ENCODE assay signal across 24 cellular contexts in genomic region chr5:53890490-53890889, GRCh38.
DNase-seq lines count a peak whose midpoint lies in the region; ATAC-seq, FAIRE-seq and TF ChIP-seq lines count a peak whose summit lies in the region.
"Had no signal": no experiment of that assay in that cellular context is flagged by ENCODE, and none has a peak within 500 bp of the region (broad histone marks: within the 10 kb centered on the region; RNA-seq: fewer than 3 reads in every experiment).

No MANE protein-coding gene starts in this region.

- H3K4me1 Mint-ChIP-seq in HFFc6 (ENCODE audit: low read depth) = peaks cover 4% of the 10 kb centered on the region; the same call in 1 of the 2 replicates

- no peak overlapping the region for H3K4me3 ChIP-seq in heart left ventricle
- no peak overlapping the region for H3K4me3 ChIP-seq in right atrium auricular region
- H3K4me3 ChIP-seq in fibroblast of lung (replicated peaks in 1 of 4; ENCODE audit: control extremely low read depth in 1 of 4, insufficient read depth in 1 of 4, low read depth in 3 of 4, low read length in 4 of 4) = no peak overlapping the region
- H3K4me3 ChIP-seq in prostate gland = no peak overlapping the region
- H3K4me3 ChIP-seq in pancreas = no peak overlapping the region
- H3K4me3 ChIP-seq: PC-9 had no signal

- H3K4me1 ChIP-seq in heart left ventricle = peaks cover 0 to 10% (median 0%) of the 10 kb centered on the region in 12 donors
- H3K4me1 ChIP-seq in right atrium auricular region = peaks cover 0 to 4% of the 10 kb centered on the region in 2 donors
- H3K4me1 ChIP-seq in fibroblast of lung (ENCODE audit: control insufficient read depth, extremely low read depth, insufficient read depth, low read length) = peaks cover 6% of the 10 kb centered on the region
- H3K4me1 ChIP-seq in prostate gland (replicated peaks) = no peaks in the 10 kb centered on the region
- no peaks in the 10 kb centered on the region for H3K4me1 ChIP-seq in pancreas
- H3K4me1 ChIP-seq: BE2C had no signal

- no peaks in the 10 kb centered on the region for H3K36me3 Mint-ChIP-seq in HFFc6 (ENCODE audit: low read depth)

- H4K20me1 ChIP-seq in fibroblast of lung (ENCODE audit: control insufficient read depth, extremely low read depth, insufficient read depth, low read length) = no peaks in the 10 kb centered on the region

- no peak for TF ChIP-seq CTCF in heart left ventricle (IDR thresholded peaks at IDR 0.05)
- no peak for TF ChIP-seq CTCF in right atrium auricular region (IDR thresholded peaks at IDR 0.05)
- TF ChIP-seq CTCF in fibroblast of lung (conservative IDR thresholded peaks at IDR 0.05 in 1 of 2, IDR thresholded peaks at IDR 0.05 in 1 of 2; ENCODE audit: low read depth in 1 of 2, low read length in 2 of 2) = no peak
- TF ChIP-seq CTCF in prostate gland (IDR thresholded peaks at IDR 0.05) = no peak
- TF ChIP-seq CTCF in HFFc6 (IDR thresholded peaks at IDR 0.05) = no peak
- no peak for TF ChIP-seq CTCF in pancreas (IDR thresholded peaks at IDR 0.05)

- peak overlapping the region; percentile 48 for H2AFZ ChIP-seq in fibroblast of lung (ENCODE audit: low read length)
- H2AFZ ChIP-seq: PC-9 had no signal

- no peak overlapping the region for H3K9ac ChIP-seq in fibroblast of lung (ENCODE audit: insufficient read depth, low read length)
- H3K9ac ChIP-seq: KMS-11 had no signal

- H3K27me3 ChIP-seq in heart left ventricle (no peaks in the 10 kb centered on the region), right atrium auricular region (no peaks in the 10 kb centered on the region), fibroblast of lung (ENCODE audit: control insufficient read depth, insufficient read depth, low read length) (no peaks in the 10 kb centered on the region), prostate gland (replicated peaks; ENCODE audit: insufficient read depth) (no peaks in the 10 kb centered on the region), pancreas (no peaks in the 10 kb centered on the region)
- H3K27me3 ChIP-seq: BE2C had no signal

- ATAC-seq in heart left ventricle (peak; percentile 21 to 77 (median 75)), pancreas (no peak)
- ATAC-seq: HCT116, SK-N-SH treated with all-trans-retinoic acid at 6 μM for 48 hours had no signal

- 52 to 63% (median 58%) methylated on average over 7 of the region's 7 CpGs for whole genome bisulfite sequencing in heart left ventricle, 4 donors
- 82% methylated on average over 7 of the region's 7 CpGs for WGBS in prostate gland
- WGBS in pancreas, 2 donors = 89 to 90% methylated on average over 7 of the region's 7 CpGs

- no peaks in the 10 kb centered on the region for H3K9me3 Mint-ChIP-seq in HFFc6

- DNase-seq in heart left ventricle (peak in 2 of 5 donors; percentile 42 to 48), right atrium auricular region (ENCODE audit: low spot score) (no peak), fibroblast of lung (ENCODE audit: low read depth in 2 of 2) (no peak), prostate gland (ENCODE audit: low spot score) (no peak), DMS53 treated with DMSO at 0.1 percent for 48 hours (lab: John Stamatoyannopoulos, UW; ENCODE audit: unreplicated experiment) (no peak), HFFc6 (no peak), pancreas (no peak)
- DNase-seq: BE2C, DMS53, EL, GF-D8, NCI-H1105, NCI-H146, NCI-H2081, NCI-H69, PC-9, RPMI8226, SIG-M5 had no signal

- H3K9me3 ChIP-seq in heart left ventricle (no peaks in the 10 kb centered on the region), right atrium auricular region (no peaks in the 10 kb centered on the region), fibroblast of lung (ENCODE audit: control insufficient read depth, insufficient read depth, low read depth, low read length) (no peaks in the 10 kb centered on the region), prostate gland (no peaks in the 10 kb centered on the region), pancreas (no peaks in the 10 kb centered on the region)
- H3K9me3 ChIP-seq: BE2C had no signal

- no peak overlapping the region for H3K4me2 ChIP-seq in fibroblast of lung (ENCODE audit: extremely low read depth, insufficient read depth, low read length)
- H3K4me2 ChIP-seq: KMS-11, PC-9 had no signal

- FAIRE-seq in pancreas (lab: Jason Lieb, UNC) = no peak
- FAIRE-seq: D721Med, H1, HTR-8/SVneo had no signal

- H3K36me3 ChIP-seq in heart left ventricle (peaks cover 0 to 12% (median 5%) of the 10 kb centered on the region in 9 donors), right atrium auricular region (no peaks in the 10 kb centered on the region), fibroblast of lung (ENCODE audit: control insufficient read depth, insufficient read depth, low read length) (no peaks in the 10 kb centered on the region), prostate gland (no peaks in the 10 kb centered on the region), pancreas (peaks cover 0 to 5% (median 0%) of the 10 kb centered on the region in 3 donors)
- H3K36me3 ChIP-seq: BE2C had no signal

- H3K27ac Mint-ChIP-seq in HFFc6 = no peak overlapping the region

- TF ChIP-seq POLR2A in heart left ventricle (IDR thresholded peaks at IDR 0.05) (no peak), prostate gland (IDR thresholded peaks at IDR 0.05) (no peak)

- intact Hi-C loops in heart left ventricle (cut with DNase I) (loop anchor here in 1 of 10 donors (10.0 kb wide), 1 partner anchor 324 kb away; no protein-coding TSS in a partner anchor), prostate gland (cut with DNase I) (loop anchor here (10.0 kb wide), 1 partner anchor 1096 kb away; no protein-coding TSS in a partner anchor), pancreas (cut with DNase I) (no loop called here)

- H3K79me2 ChIP-seq in fibroblast of lung (ENCODE audit: control insufficient read depth, insufficient read depth, low read length) = no peaks in the 10 kb centered on the region

- H3K27ac ChIP-seq in heart left ventricle = peak overlapping the region in 5 of 12 donors; percentile 26 to 61 (median 35)
- H3K27ac ChIP-seq in right atrium auricular region = no peak overlapping the region
- H3K27ac ChIP-seq in fibroblast of lung (ENCODE audit: insufficient read depth, low read length) = no peak overlapping the region
- peak overlapping the region; percentile 45 to 61 for H3K27ac ChIP-seq in prostate gland
- H3K27ac ChIP-seq in pancreas = no peak overlapping the region
- H3K27ac ChIP-seq: KMS-11, PC-9 had no signal

- H3K4me3 Mint-ChIP-seq in HFFc6 = no peak overlapping the region

- H3K27me3 Mint-ChIP-seq in HFFc6 (ENCODE audit: insufficient read depth) = no peaks in the 10 kb centered on the region

Comparison
In these comparisons a context has a peak if more than half of its experiments do, and no peak if none do; other contexts are left out.
1. ATAC-seq: peak in heart left ventricle (4 of 4); none in pancreas (0 of 4).
2. H3K27ac ChIP-seq: peak in prostate gland (2 of 2); none in right atrium auricular region (0 of 2), fibroblast of lung (single experiment) and pancreas (0 of 4).